1 cellular context compared by ENCODE assay signal in the genomic region with DNA sequence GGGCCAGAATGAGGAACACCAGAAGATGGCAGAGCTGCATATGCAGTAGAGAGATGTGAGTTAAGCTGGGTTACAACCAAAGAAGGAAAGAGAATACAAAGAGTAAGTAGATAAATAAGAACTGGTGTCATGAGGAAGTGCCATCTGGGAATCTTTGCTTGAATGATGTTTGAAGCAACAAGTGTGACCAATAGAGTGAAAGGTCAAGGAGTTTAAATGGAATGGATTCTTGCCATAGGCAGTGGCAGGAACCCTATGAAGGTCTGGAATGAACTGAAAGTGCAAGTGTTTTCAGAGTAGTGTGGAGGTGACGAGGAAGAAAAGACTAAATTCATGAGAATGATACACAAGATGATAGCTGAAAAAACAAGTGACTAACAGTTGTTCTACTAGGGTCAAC.
TF ChIP-seq lines count a peak whose summit lies in the region.

No MANE protein-coding gene starts in this region.

TF ChIP-seq in GM12878, 131 proteins besides CTCF, POLR2A, EP300 and RAD21:
- TF ChIP-seq ZNF274 (IDR thresholded peaks at IDR 0.05; ENCODE audit: insufficient read depth, insufficient read length) (no peak), EED (IDR thresholded peaks at IDR 0.05; ENCODE audit: low read depth) (no peak), PAX5 (IDR thresholded peaks at IDR 0.05; ENCODE audit: borderline replicate concordance, low read depth, low read length) (no peak), ZSCAN29 (IDR thresholded peaks at IDR 0.05) (no peak), FOXM1 (IDR thresholded peaks at IDR 0.05; ENCODE audit: low read depth, low read length) (no peak), NR2C1 (IDR thresholded peaks at IDR 0.05) (no peak), FOXK2 (IDR thresholded peaks at IDR 0.05) (no peak), CBX5 (IDR thresholded peaks at IDR 0.05; ENCODE audit: low read depth) (no peak), SPI1 (IDR thresholded peaks at IDR 0.05; ENCODE audit: borderline replicate concordance, insufficient read depth, low read depth, low read length) (no peak), DPF2 (IDR thresholded peaks at IDR 0.05) (no peak), MYC (IDR thresholded peaks at IDR 0.05; ENCODE audit: insufficient read depth, insufficient read length, insufficient replicate concordance, low read length, severe bottlenecking) (no peak), STAT3 (IDR thresholded peaks at IDR 0.05; ENCODE audit: low read depth, low read length) (no peak), MEF2A (IDR thresholded peaks at IDR 0.05; ENCODE audit: insufficient read depth, low read depth, low read length) (no peak), YY1 (IDR thresholded peaks at IDR 0.05; ENCODE audit: low read depth, low read length) (no peak), GABPA (IDR thresholded peaks at IDR 0.05; ENCODE audit: low read depth) (no peak), MEF2B (IDR thresholded peaks at IDR 0.05; ENCODE audit: partially characterized antibody, poor library complexity, severe bottlenecking) (no peak), SP1 (IDR thresholded peaks at IDR 0.05; ENCODE audit: low read depth, low read length) (no peak)
- TF ChIP-seq, protein P1, sequence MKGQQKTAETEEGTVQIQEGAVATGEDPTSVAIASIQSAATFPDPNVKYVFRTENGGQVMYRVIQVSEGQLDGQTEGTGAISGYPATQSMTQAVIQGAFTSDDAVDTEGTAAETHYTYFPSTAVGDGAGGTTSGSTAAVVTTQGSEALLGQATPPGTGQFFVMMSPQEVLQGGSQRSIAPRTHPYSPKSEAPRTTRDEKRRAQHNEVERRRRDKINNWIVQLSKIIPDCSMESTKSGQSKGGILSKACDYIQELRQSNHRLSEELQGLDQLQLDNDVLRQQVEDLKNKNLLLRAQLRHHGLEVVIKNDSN (IDR thresholded peaks at IDR 0.05; ENCODE audit: borderline replicate concordance, extremely low read length, insufficient read depth, low read depth, low read length), result no peak
- TF ChIP-seq, protein P2, sequence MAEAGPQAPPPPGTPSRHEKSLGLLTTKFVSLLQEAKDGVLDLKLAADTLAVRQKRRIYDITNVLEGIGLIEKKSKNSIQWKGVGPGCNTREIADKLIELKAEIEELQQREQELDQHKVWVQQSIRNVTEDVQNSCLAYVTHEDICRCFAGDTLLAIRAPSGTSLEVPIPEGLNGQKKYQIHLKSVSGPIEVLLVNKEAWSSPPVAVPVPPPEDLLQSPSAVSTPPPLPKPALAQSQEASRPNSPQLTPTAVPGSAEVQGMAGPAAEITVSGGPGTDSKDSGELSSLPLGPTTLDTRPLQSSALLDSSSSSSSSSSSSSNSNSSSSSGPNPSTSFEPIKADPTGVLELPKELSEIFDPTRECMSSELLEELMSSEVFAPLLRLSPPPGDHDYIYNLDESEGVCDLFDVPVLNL (IDR thresholded peaks at IDR 0.05; ENCODE audit: low read depth, low read length), result no peak
- TF ChIP-seq, protein P3, sequence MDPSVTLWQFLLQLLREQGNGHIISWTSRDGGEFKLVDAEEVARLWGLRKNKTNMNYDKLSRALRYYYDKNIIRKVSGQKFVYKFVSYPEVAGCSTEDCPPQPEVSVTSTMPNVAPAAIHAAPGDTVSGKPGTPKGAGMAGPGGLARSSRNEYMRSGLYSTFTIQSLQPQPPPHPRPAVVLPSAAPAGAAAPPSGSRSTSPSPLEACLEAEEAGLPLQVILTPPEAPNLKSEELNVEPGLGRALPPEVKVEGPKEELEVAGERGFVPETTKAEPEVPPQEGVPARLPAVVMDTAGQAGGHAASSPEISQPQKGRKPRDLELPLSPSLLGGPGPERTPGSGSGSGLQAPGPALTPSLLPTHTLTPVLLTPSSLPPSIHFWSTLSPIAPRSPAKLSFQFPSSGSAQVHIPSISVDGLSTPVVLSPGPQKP (IDR thresholded peaks at IDR 0.05; ENCODE audit: low read depth, low read length), result no peak
